In genomic region chr1:223358826-223359225, GRCh38 we compare ENCODE assay signal across 1 cellular context.
TF ChIP-seq lines count a peak whose summit lies in the region.

No MANE protein-coding gene starts in this region.

TF ChIP-seq in H1, 55 proteins besides CTCF, POLR2A, EP300 and RAD21:
- no peak for TF ChIP-seq SIRT6 (IDR thresholded peaks at IDR 0.05; ENCODE audit: low read length)
- TF ChIP-seq ASH2L (IDR thresholded peaks at IDR 0.05; ENCODE audit: low read length) = no peak
- no peak for TF ChIP-seq USF2 (IDR thresholded peaks at IDR 0.05; ENCODE audit: low read length)
- TF ChIP-seq, protein P1, sequence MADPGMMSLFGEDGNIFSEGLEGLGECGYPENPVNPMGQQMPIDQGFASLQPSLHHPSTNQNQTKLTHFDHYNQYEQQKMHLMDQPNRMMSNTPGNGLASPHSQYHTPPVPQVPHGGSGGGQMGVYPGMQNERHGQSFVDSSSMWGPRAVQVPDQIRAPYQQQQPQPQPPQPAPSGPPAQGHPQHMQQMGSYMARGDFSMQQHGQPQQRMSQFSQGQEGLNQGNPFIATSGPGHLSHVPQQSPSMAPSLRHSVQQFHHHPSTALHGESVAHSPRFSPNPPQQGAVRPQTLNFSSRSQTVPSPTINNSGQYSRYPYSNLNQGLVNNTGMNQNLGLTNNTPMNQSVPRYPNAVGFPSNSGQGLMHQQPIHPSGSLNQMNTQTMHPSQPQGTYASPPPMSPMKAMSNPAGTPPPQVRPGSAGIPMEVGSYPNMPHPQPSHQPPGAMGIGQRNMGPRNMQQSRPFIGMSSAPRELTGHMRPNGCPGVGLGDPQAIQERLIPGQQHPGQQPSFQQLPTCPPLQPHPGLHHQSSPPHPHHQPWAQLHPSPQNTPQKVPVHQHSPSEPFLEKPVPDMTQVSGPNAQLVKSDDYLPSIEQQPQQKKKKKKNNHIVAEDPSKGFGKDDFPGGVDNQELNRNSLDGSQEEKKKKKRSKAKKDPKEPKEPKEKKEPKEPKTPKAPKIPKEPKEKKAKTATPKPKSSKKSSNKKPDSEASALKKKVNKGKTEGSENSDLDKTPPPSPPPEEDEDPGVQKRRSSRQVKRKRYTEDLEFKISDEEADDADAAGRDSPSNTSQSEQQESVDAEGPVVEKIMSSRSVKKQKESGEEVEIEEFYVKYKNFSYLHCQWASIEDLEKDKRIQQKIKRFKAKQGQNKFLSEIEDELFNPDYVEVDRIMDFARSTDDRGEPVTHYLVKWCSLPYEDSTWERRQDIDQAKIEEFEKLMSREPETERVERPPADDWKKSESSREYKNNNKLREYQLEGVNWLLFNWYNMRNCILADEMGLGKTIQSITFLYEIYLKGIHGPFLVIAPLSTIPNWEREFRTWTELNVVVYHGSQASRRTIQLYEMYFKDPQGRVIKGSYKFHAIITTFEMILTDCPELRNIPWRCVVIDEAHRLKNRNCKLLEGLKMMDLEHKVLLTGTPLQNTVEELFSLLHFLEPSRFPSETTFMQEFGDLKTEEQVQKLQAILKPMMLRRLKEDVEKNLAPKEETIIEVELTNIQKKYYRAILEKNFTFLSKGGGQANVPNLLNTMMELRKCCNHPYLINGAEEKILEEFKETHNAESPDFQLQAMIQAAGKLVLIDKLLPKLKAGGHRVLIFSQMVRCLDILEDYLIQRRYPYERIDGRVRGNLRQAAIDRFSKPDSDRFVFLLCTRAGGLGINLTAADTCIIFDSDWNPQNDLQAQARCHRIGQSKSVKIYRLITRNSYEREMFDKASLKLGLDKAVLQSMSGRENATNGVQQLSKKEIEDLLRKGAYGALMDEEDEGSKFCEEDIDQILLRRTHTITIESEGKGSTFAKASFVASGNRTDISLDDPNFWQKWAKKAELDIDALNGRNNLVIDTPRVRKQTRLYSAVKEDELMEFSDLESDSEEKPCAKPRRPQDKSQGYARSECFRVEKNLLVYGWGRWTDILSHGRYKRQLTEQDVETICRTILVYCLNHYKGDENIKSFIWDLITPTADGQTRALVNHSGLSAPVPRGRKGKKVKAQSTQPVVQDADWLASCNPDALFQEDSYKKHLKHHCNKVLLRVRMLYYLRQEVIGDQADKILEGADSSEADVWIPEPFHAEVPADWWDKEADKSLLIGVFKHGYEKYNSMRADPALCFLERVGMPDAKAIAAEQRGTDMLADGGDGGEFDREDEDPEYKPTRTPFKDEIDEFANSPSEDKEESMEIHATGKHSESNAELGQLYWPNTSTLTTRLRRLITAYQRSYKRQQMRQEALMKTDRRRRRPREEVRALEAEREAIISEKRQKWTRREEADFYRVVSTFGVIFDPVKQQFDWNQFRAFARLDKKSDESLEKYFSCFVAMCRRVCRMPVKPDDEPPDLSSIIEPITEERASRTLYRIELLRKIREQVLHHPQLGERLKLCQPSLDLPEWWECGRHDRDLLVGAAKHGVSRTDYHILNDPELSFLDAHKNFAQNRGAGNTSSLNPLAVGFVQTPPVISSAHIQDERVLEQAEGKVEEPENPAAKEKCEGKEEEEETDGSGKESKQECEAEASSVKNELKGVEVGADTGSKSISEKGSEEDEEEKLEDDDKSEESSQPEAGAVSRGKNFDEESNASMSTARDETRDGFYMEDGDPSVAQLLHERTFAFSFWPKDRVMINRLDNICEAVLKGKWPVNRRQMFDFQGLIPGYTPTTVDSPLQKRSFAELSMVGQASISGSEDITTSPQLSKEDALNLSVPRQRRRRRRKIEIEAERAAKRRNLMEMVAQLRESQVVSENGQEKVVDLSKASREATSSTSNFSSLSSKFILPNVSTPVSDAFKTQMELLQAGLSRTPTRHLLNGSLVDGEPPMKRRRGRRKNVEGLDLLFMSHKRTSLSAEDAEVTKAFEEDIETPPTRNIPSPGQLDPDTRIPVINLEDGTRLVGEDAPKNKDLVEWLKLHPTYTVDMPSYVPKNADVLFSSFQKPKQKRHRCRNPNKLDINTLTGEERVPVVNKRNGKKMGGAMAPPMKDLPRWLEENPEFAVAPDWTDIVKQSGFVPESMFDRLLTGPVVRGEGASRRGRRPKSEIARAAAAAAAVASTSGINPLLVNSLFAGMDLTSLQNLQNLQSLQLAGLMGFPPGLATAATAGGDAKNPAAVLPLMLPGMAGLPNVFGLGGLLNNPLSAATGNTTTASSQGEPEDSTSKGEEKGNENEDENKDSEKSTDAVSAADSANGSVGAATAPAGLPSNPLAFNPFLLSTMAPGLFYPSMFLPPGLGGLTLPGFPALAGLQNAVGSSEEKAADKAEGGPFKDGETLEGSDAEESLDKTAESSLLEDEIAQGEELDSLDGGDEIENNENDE (IDR thresholded peaks at IDR 0.05; ENCODE audit: insufficient replicate concordance, low read length) = no peak
- no peak for TF ChIP-seq TBP (IDR thresholded peaks at IDR 0.05; ENCODE audit: low read depth, low read length)
- no peak for TF ChIP-seq SIX5 (IDR thresholded peaks at IDR 0.05; ENCODE audit: low read depth, low read length)
- TF ChIP-seq CREB1 (IDR thresholded peaks at IDR 0.05) = no peak
- TF ChIP-seq EGR1 (IDR thresholded peaks at IDR 0.05; ENCODE audit: borderline replicate concordance, low read depth, low read length) = no peak
- TF ChIP-seq TAF7 (optimal IDR thresholded peaks at IDR 0.05; ENCODE audit: borderline replicate concordance, low read depth, low read length) = no peak
- TF ChIP-seq KDM5A (IDR thresholded peaks at IDR 0.05; ENCODE audit: low read length) = no peak
- TF ChIP-seq RNF2 (IDR thresholded peaks at IDR 0.05; ENCODE audit: borderline replicate concordance, low read depth, low read length, missing control alignments, poor library complexity, severe bottlenecking) = no peak
